In the genomic region with DNA sequence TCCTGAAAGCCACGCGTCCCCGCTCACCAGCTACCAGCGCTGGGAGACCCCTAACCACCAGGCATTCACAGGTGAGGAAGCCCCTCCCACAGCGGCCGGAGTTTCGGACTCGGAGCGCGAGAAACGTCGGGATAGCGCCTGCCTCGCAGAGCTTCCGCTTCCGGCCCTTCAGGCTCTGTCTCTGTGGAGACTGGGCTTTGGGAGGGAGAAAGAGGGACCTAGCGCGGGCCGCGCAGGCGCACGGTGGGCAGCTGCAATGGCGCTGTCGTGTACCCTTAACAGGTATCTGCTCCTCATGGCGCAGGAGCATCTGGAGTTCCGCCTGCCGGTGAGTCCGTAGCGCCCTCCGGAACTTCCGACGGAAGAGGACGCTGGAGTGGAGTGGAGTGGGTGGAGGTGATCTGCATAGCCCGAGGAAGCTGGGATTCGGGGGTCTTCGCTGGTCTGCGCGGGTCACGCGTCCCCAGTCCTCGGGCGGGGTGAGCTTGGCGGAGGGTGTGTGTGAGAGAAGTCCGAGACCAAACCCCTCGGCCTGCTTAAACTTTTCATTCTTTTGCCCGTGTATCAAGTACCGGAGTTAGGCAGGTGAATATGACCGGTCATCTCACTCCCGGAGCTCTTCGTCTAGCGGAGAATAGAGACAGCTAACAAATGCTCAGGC, we compare ENCODE assay signal across 1 cellular context.
TF ChIP-seq lines count a peak whose summit lies in the region.

TSS of gene TRMT11 (plus strand) at position 246 of the 661 bp plus-strand sequence. CDS start at position 257, 11 bp downstream.

TF ChIP-seq in HepG2, 621 proteins besides CTCF, POLR2A, EP300 and RAD21 (continued from another document and continues in another):
- TF ChIP-seq, protein P1, sequence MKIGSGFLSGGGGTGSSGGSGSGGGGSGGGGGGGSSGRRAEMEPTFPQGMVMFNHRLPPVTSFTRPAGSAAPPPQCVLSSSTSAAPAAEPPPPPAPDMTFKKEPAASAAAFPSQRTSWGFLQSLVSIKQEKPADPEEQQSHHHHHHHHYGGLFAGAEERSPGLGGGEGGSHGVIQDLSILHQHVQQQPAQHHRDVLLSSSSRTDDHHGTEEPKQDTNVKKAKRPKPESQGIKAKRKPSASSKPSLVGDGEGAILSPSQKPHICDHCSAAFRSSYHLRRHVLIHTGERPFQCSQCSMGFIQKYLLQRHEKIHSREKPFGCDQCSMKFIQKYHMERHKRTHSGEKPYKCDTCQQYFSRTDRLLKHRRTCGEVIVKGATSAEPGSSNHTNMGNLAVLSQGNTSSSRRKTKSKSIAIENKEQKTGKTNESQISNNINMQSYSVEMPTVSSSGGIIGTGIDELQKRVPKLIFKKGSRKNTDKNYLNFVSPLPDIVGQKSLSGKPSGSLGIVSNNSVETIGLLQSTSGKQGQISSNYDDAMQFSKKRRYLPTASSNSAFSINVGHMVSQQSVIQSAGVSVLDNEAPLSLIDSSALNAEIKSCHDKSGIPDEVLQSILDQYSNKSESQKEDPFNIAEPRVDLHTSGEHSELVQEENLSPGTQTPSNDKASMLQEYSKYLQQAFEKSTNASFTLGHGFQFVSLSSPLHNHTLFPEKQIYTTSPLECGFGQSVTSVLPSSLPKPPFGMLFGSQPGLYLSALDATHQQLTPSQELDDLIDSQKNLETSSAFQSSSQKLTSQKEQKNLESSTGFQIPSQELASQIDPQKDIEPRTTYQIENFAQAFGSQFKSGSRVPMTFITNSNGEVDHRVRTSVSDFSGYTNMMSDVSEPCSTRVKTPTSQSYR (CRISPR knock-in tag; IDR thresholded peaks at IDR 0.05; ENCODE audit: borderline replicate concordance) = no peak
- no peak; the same call in 1 of the 2 replicates for TF ChIP-seq MXD1 (CRISPR knock-in tag; IDR thresholded peaks at IDR 0.05)
- peak; percentile 98 for TF ChIP-seq ZNF83 (CRISPR knock-in tag; IDR thresholded peaks at IDR 0.05; ENCODE audit: borderline replicate concordance)
- TF ChIP-seq PCBP1 (IDR thresholded peaks at IDR 0.05; ENCODE audit: borderline replicate concordance, low read depth, low read length) = 0 out of 2 replicates have a peak, but pooled peaks have one; percentile 50
- no peak for TF ChIP-seq CREB3 (CRISPR knock-in tag; IDR thresholded peaks at IDR 0.05)
- TF ChIP-seq ZNF501 (CRISPR knock-in tag; IDR thresholded peaks at IDR 0.05) = peak; percentile 97
- TF ChIP-seq, protein P2, sequence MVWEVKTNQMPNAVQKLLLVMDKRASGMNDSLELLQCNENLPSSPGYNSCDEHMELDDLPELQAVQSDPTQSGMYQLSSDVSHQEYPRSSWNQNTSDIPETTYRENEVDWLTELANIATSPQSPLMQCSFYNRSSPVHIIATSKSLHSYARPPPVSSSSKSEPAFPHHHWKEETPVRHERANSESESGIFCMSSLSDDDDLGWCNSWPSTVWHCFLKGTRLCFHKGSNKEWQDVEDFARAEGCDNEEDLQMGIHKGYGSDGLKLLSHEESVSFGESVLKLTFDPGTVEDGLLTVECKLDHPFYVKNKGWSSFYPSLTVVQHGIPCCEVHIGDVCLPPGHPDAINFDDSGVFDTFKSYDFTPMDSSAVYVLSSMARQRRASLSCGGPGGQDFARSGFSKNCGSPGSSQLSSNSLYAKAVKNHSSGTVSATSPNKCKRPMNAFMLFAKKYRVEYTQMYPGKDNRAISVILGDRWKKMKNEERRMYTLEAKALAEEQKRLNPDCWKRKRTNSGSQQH (CRISPR knock-in tag; IDR thresholded peaks at IDR 0.05; ENCODE audit: low read depth) = peak; percentile 59; the same call in 1 of the 2 replicates
- TF ChIP-seq ZNF256 (CRISPR knock-in tag; conservative IDR thresholded peaks at IDR 0.05) = no peak; the same call in 1 of the 2 replicates
- TF ChIP-seq ZNF451 (CRISPR knock-in tag; IDR thresholded peaks at IDR 0.05) = peak; percentile 31; the same call in 1 of the 2 replicates
- no peak for TF ChIP-seq POLR2AphosphoS2 (IDR thresholded peaks at IDR 0.05; ENCODE audit: low read depth, low read length)
- no peak for TF ChIP-seq SNAPC5 (CRISPR knock-in tag; IDR thresholded peaks at IDR 0.05; ENCODE audit: borderline replicate concordance)
- TF ChIP-seq GZF1 (CRISPR knock-in tag; IDR thresholded peaks at IDR 0.05) = peak; percentile 50; the same call in 1 of the 2 replicates
- peak; percentile 71 for TF ChIP-seq HNRNPH1 (optimal IDR thresholded peaks at IDR 0.05; ENCODE audit: low read depth, low read length)
- TF ChIP-seq, protein P3, sequence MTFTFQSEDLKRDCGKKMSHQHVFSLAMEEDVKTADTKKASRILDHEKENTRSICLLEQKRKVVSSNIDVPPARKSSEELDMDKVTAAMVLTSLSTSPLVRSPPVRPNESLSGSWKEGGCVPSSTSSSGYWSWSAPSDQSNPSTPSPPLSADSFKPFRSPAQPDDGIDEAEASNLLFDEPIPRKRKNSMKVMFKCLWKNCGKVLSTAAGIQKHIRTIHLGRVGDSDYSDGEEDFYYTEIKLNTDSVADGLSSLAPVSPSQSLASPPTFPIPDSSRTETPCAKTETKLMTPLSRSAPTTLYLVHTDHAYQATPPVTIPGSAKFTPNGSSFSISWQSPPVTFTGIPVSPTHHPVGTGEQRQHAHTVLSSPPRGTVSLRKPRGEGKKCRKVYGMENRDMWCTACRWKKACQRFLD (CRISPR knock-in tag; IDR thresholded peaks at IDR 0.05; ENCODE audit: borderline replicate concordance) = no peak
- TF ChIP-seq, protein P4, sequence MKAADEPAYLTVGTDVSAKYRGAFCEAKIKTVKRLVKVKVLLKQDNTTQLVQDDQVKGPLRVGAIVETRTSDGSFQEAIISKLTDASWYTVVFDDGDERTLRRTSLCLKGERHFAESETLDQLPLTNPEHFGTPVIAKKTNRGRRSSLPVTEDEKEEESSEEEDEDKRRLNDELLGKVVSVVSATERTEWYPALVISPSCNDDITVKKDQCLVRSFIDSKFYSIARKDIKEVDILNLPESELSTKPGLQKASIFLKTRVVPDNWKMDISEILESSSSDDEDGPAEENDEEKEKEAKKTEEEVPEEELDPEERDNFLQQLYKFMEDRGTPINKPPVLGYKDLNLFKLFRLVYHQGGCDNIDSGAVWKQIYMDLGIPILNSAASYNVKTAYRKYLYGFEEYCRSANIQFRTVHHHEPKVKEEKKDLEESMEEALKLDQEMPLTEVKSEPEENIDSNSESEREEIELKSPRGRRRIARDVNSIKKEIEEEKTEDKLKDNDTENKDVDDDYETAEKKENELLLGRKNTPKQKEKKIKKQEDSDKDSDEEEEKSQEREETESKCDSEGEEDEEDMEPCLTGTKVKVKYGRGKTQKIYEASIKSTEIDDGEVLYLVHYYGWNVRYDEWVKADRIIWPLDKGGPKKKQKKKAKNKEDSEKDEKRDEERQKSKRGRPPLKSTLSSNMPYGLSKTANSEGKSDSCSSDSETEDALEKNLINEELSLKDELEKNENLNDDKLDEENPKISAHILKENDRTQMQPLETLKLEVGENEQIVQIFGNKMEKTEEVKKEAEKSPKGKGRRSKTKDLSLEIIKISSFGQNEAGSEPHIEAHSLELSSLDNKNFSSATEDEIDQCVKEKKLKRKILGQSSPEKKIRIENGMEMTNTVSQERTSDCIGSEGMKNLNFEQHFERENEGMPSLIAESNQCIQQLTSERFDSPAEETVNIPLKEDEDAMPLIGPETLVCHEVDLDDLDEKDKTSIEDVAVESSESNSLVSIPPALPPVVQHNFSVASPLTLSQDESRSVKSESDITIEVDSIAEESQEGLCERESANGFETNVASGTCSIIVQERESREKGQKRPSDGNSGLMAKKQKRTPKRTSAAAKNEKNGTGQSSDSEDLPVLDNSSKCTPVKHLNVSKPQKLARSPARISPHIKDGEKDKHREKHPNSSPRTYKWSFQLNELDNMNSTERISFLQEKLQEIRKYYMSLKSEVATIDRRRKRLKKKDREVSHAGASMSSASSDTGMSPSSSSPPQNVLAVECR (CRISPR knock-in tag; IDR thresholded peaks at IDR 0.05; ENCODE audit: borderline replicate concordance) = peak; percentile 93; the same call in 1 of the 2 replicates
- peak; percentile 97 for TF ChIP-seq KMT2A (CRISPR knock-in tag; IDR thresholded peaks at IDR 0.05)
- TF ChIP-seq ZNF749 (CRISPR knock-in tag; IDR thresholded peaks at IDR 0.05; ENCODE audit: borderline replicate concordance) = peak; percentile 94
- TF ChIP-seq FOXP1 (IDR thresholded peaks at IDR 0.05) = no peak
- no peak for TF ChIP-seq FOXP1 (CRISPR knock-in tag; IDR thresholded peaks at IDR 0.05)
- TF ChIP-seq ZNF329 (CRISPR knock-in tag; IDR thresholded peaks at IDR 0.05; ENCODE audit: low read depth) = peak; percentile 63; the same call in 1 of the 2 replicates
- TF ChIP-seq PRDM4 (CRISPR knock-in tag; IDR thresholded peaks at IDR 0.05; ENCODE audit: borderline replicate concordance) = no peak
- no peak for TF ChIP-seq ZSCAN22 (CRISPR knock-in tag; IDR thresholded peaks at IDR 0.05)
- TF ChIP-seq CBX5 (CRISPR knock-in tag; IDR thresholded peaks at IDR 0.05; ENCODE audit: borderline replicate concordance) = peak; percentile 88; the same call in 1 of the 2 replicates
- TF ChIP-seq PITX1 (CRISPR knock-in tag; IDR thresholded peaks at IDR 0.05) = peak; percentile 88
- TF ChIP-seq ARNTL (CRISPR knock-in tag; IDR thresholded peaks at IDR 0.05) = peak; percentile 82
- TF ChIP-seq, protein P5, sequence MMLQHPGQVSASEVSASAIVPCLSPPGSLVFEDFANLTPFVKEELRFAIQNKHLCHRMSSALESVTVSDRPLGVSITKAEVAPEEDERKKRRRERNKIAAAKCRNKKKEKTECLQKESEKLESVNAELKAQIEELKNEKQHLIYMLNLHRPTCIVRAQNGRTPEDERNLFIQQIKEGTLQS (CRISPR knock-in tag; IDR thresholded peaks at IDR 0.05) = no peak
- no peak for TF ChIP-seq ZNF282 (IDR thresholded peaks at IDR 0.05; ENCODE audit: partially characterized antibody)
- TF ChIP-seq MTF2 (CRISPR knock-in tag; IDR thresholded peaks at IDR 0.05; ENCODE audit: borderline replicate concordance) = no peak
- peak; percentile 52; the same call in 1 of the 2 replicates for TF ChIP-seq ZNF280D (CRISPR knock-in tag; IDR thresholded peaks at IDR 0.05)
- no peak for TF ChIP-seq KDM1A (CRISPR knock-in tag; IDR thresholded peaks at IDR 0.05)
- TF ChIP-seq USF2 (IDR thresholded peaks at IDR 0.05; ENCODE audit: low read depth, low read length) = no peak
- TF ChIP-seq USF2 (CRISPR knock-in tag; IDR thresholded peaks at IDR 0.05; ENCODE audit: borderline replicate concordance) = no peak
- TF ChIP-seq TRIM24 (CRISPR knock-in tag; IDR thresholded peaks at IDR 0.05) = no peak
- TF ChIP-seq NFRKB (IDR thresholded peaks at IDR 0.05) = peak; percentile 68; the same call in 1 of the 2 replicates
- no peak for TF ChIP-seq RAD51 (IDR thresholded peaks at IDR 0.05; ENCODE audit: borderline replicate concordance)
